19 cellular contexts compared by ENCODE assay signal in genomic region chr16:50244140-50244503, GRCh38. TPM values are rescaled to one million over a fixed set of nuclear protein-coding genes. Genes with fewer than 3 reads are reported as not detected.
A peak's percentile ranks its signal among the peaks of the same experiment; 100 is the strongest.
DNase-seq lines count a peak whose midpoint lies in the region; ATAC-seq and TF ChIP-seq lines count a peak whose summit lies in the region.
"Had no signal": no experiment of that assay in that cellular context is flagged by ENCODE, and none has a peak within 500 bp of the region (broad histone marks: within the 10 kb centered on the region; RNA-seq: fewer than 3 reads in every experiment).

No MANE protein-coding gene starts in this region.

- no peak for TF ChIP-seq CTCF in CD8-positive, alpha-beta T cell (IDR thresholded peaks at IDR 0.05)
- no peak for TF ChIP-seq CTCF in astrocyte of the spinal cord (IDR thresholded peaks at IDR 0.05; ENCODE audit: low read depth, low read length)
- TF ChIP-seq CTCF in left ventricle myocardium inferior (IDR thresholded peaks at IDR 0.05; ENCODE audit: borderline replicate concordance): no peak

- no peaks in the 10 kb centered on the region for H3K9me3 ChIP-seq in CD8-positive, alpha-beta T cell (ENCODE audit: low read length)
- no peaks in the 10 kb centered on the region for H3K9me3 ChIP-seq in left ventricle myocardium inferior (replicated peaks)
- H3K9me3 ChIP-seq: ascending aorta, esophagus muscularis mucosa, pancreas, SJCRH30 had no signal

- no peaks in the 10 kb centered on the region for H3K36me3 ChIP-seq in CD8-positive, alpha-beta T cell (ENCODE audit: insufficient read depth, low read length)
- H3K36me3 ChIP-seq in H7 (replicated peaks; ENCODE audit: control insufficient read depth, insufficient read depth, low read length) (no peaks in the 10 kb centered on the region), left ventricle myocardium inferior (no peaks in the 10 kb centered on the region)
- H3K36me3 ChIP-seq: ascending aorta, esophagus muscularis mucosa, pancreas, SJCRH30 had no signal

- CTCF ChIA-PET in CD8-positive, alpha-beta T cell (lab: Charles Lee): interaction anchor here (1.2 to 2.8 kb wide), 5 partner anchors 34 to 110 kb away, joined by 3 to 11 read pairs (median 5); no protein-coding TSS in a partner anchor

- H3K27ac Mint-ChIP-seq in CD8-positive, alpha-beta T cell: no peak overlapping the region
- H3K27ac Mint-ChIP-seq: activated naive CD8-positive, alpha-beta T cell had no signal

- H3K36me3 Mint-ChIP-seq in CD8-positive, alpha-beta T cell: no peaks in the 10 kb centered on the region
- H3K36me3 Mint-ChIP-seq: activated naive CD8-positive, alpha-beta T cell had no signal

- in situ Hi-C loops in astrocyte of the spinal cord (cut with HindIII; ENCODE audit: low sequenced_read_pairs): no loop called here

- ATAC-seq in CD8-positive, alpha-beta T cell: no peak

- H3K9me3 Mint-ChIP-seq in CD8-positive, alpha-beta T cell: no peaks in the 10 kb centered on the region
- H3K9me3 Mint-ChIP-seq: activated CD4-positive, alpha-beta T cell treated with anti-CD3 and anti-CD28 coated beads, Interleukin-2, amount 10 ng/mL, durations not matched to agents 7 days and 5 days had no signal

- H3K27ac ChIP-seq in CD8-positive, alpha-beta T cell (ENCODE audit: low read depth, low read length): no peak overlapping the region
- no peak overlapping the region for H3K27ac ChIP-seq in left ventricle myocardium inferior (replicated peaks)
- H3K27ac ChIP-seq: ascending aorta, esophagus muscularis mucosa, pancreas, SJCRH30, VCaP had no signal

- H3K4me3 ChIP-seq in CD8-positive, alpha-beta T cell (ENCODE audit: low read depth, low read length): no peak overlapping the region
- H3K4me3 ChIP-seq in astrocyte of the spinal cord (ENCODE audit: low read depth, low read length) (no peak overlapping the region), H7 (ENCODE audit: insufficient read depth, low read depth, low read length) (no peak overlapping the region), left ventricle myocardium inferior (no peak overlapping the region)
- H3K4me3 ChIP-seq: pancreas had no signal

- H3K4me3 Mint-ChIP-seq in CD8-positive, alpha-beta T cell: peak overlapping the region; percentile 15
- H3K4me3 Mint-ChIP-seq: CD14-positive monocyte had no signal

- POLR2A ChIA-PET in CD8-positive, alpha-beta T cell (lab: Charles Lee): no interaction called here

- intact Hi-C loops in CD8-positive, alpha-beta T cell (cut with DNase I, micrococcal nuclease): no loop called here
- intact Hi-C loops in left ventricle myocardium inferior (cut with micrococcal nuclease): no loop called here

- DNase-seq in CD8-positive, alpha-beta T cell: no peak
- peak; percentile 51 for DNase-seq in HPDE6-E6E7 (ENCODE audit: extremely low spot score)
- DNase-seq in astrocyte of the spinal cord (ENCODE audit: low read depth, low spot score): peak; percentile 25
- peak; percentile 10 for DNase-seq in kidney tubule cell (ENCODE audit: low spot score)
- DNase-seq in mucosa of gallbladder (ENCODE audit: low spot score): no peak
- DNase-seq in H7: no peak
- DNase-seq in left ventricle myocardium inferior: no peak
- no peak for DNase-seq in SKM-1 (lab: John Stamatoyannopoulos, UW; ENCODE audit: unreplicated experiment)
- DNase-seq: activated CD4-positive, alpha-beta T cell treated with anti-CD3 and anti-CD28 coated beads, Interleukin-2, amount 10 ng/mL, durations not matched to agents 7 days and 5 days; effector CD4-positive, alpha-beta T cell; NCI-H1417; NCI-H446 treated with DMSO at 0.1 percent for 48 hours had no signal

- peaks cover 7% of the 10 kb centered on the region for H3K4me1 Mint-ChIP-seq in CD8-positive, alpha-beta T cell (ENCODE audit: low read depth)

- H3K27me3 Mint-ChIP-seq in CD8-positive, alpha-beta T cell (ENCODE audit: low read depth): no peaks in the 10 kb centered on the region
- H3K27me3 Mint-ChIP-seq: activated naive CD8-positive, alpha-beta T cell had no signal

- H3K4me1 ChIP-seq in CD8-positive, alpha-beta T cell (ENCODE audit: insufficient read depth, low read length): peaks cover 7% of the 10 kb centered on the region
- peaks cover 20% of the 10 kb centered on the region for H3K4me1 ChIP-seq in left ventricle myocardium inferior

- no peaks in the 10 kb centered on the region for H3K27me3 ChIP-seq in CD8-positive, alpha-beta T cell (ENCODE audit: insufficient read depth, low read length)
- peaks cover 17% of the 10 kb centered on the region for H3K27me3 ChIP-seq in H7 (ENCODE audit: control insufficient read depth, insufficient read depth, low read length)
- H3K27me3 ChIP-seq in left ventricle myocardium inferior (ENCODE audit: low read depth): peaks cover 57% of the 10 kb centered on the region
- H3K27me3 ChIP-seq: ascending aorta, pancreas had no signal

RNA-seq across cellular contexts. Expression of gene ADCY7, which starts 22.2 kb away (rescaled TPM):
- 100 to 1,000 TPM; 117 to 126 TPM for total RNA-seq in CD8-positive, alpha-beta T cell
- total RNA-seq in mucosa of gallbladder: 46.0 TPM
- total RNA-seq in H7 (2014; rRNA removed; shearing (Covaris generic)): 2.2 and 2.5 TPM in 2 replicates
- 9.7 TPM for total RNA-seq in left ventricle myocardium inferior

Comparison
In these comparisons a context has a peak if more than half of its experiments do, and no peak if none do; other contexts are left out.
1. DNase-seq: peak in HPDE6-E6E7 (single experiment), astrocyte of the spinal cord (single experiment) and kidney tubule cell (single experiment); none in CD8-positive, alpha-beta T cell (0 of 7), mucosa of gallbladder (single experiment), H7 (single experiment), left ventricle myocardium inferior (single experiment) and SKM-1 (single experiment).